21 cellular contexts compared by ENCODE assay signal in genomic region chr12:78792052-78792698, GRCh38.
"Had no signal": no experiment of that assay in that cellular context is flagged by ENCODE, and none has a peak within 500 bp of the region (broad histone marks: within the 10 kb centered on the region; RNA-seq: fewer than 3 reads in every experiment).

No MANE protein-coding gene starts in this region.

- H3K27ac ChIP-seq: left ventricle myocardium inferior, neural progenitor cell, right atrium auricular region, right lobe of liver, tibial nerve, uterus had no signal

- H3K27me3 ChIP-seq: neural progenitor cell, right atrium auricular region, right lobe of liver, tibial nerve, uterus had no signal

- H3K9me3 ChIP-seq: right lobe of liver, tibial nerve had no signal

- ATAC-seq: natural killer cell; right lobe of liver; stimulated activated memory B cell treated with anti-CD40 and anti-IgM and Interleukin-4, amounts not matched to agents 10 μg/mL and 1 μg/mL and 100 μg/mL, for 72 hours; stimulated activated naive CD8-positive, alpha-beta T cell treated with anti-CD3 and anti-CD28 coated beads, Interleukin-15, amount 100 ng/mL, for 72 hours had no signal

- H3K4me1 ChIP-seq: left ventricle myocardium inferior, neural progenitor cell, right atrium auricular region, right lobe of liver, uterus had no signal

- H3K36me3 ChIP-seq: left ventricle myocardium inferior, neural progenitor cell, right atrium auricular region, right lobe of liver, tibial nerve, uterus had no signal

- H3K4me3 ChIP-seq: left ventricle myocardium inferior, lung, neural progenitor cell, right atrium auricular region, right lobe of liver, smooth muscle cell, tibial nerve, uterus had no signal

- DNase-seq: islet precursor cell; left ventricle myocardium inferior; mesendoderm; naive B cell; natural killer cell; nephron progenitor cell; right lobe of liver; stimulated activated CD4-positive, alpha-beta T cell treated with anti-CD3 and anti-CD28 coated beads, Interleukin-1b, Interleukin-23, amount 100 ng/mL, for 48 hours; stimulated activated CD4-positive, alpha-beta T cell treated with anti-CD3 and anti-CD28 coated beads, Interleukin-2, amount 100 ng/mL, for 48 hours; stimulated activated CD4-positive, alpha-beta T cell treated with anti-CD3 and anti-CD28 coated beads, Interleukin-4, amount 100 ng/mL, for 4 hours; stimulated activated CD8-positive, alpha-beta memory T cell treated with anti-CD3 and anti-CD28 coated beads, Interleukin-4, amount 100 ng/mL, for 48 hours; stimulated activated naive CD4-positive, alpha-beta T cell treated with Interleukin-2 at 50 U/mL for 16 hours; stimulated activated naive CD8-positive, alpha-beta T cell treated with anti-CD3 and anti-CD28 coated beads, Interleukin-15, amount 100 ng/mL, for 72 hours; substantia nigra; uterus had no signal
